Comparison of ENCODE assay signal across 2 cellular contexts in genomic region chr12:131539381-131539780, GRCh38.
TF ChIP-seq lines count a peak whose summit lies in the region.

No MANE protein-coding gene starts in this region.

TF ChIP-seq in HepG2, 621 proteins besides CTCF, POLR2A, EP300 and RAD21 (continued from another document):
- no peak for TF ChIP-seq SOX5 (CRISPR knock-in tag; IDR thresholded peaks at IDR 0.05; ENCODE audit: borderline replicate concordance)
- TF ChIP-seq RBM22 (optimal IDR thresholded peaks at IDR 0.05; ENCODE audit: low read length) = no peak
- TF ChIP-seq SOX6 (IDR thresholded peaks at IDR 0.05) = 0 out of 2 replicates have a peak, but pooled peaks have one; percentile 8
- TF ChIP-seq SOX6 (CRISPR knock-in tag; IDR thresholded peaks at IDR 0.05) = no peak
- TF ChIP-seq IKZF1 (IDR thresholded peaks at IDR 0.05) = peak; percentile 41; the same call in 1 of the 2 replicates
- peak; percentile 96 for TF ChIP-seq CREB1 (IDR thresholded peaks at IDR 0.05)
- TF ChIP-seq CREB1 (CRISPR knock-in tag; IDR thresholded peaks at IDR 0.05) = no peak

TF ChIP-seq in IMR-90, 13 proteins besides CTCF, POLR2A, EP300 and RAD21:
- no peak for TF ChIP-seq MXI1 (IDR thresholded peaks at IDR 0.05; ENCODE audit: borderline replicate concordance, low read depth, low read length)
- TF ChIP-seq SMC3 (IDR thresholded peaks at IDR 0.05; ENCODE audit: low read depth, low read length) = no peak
- no peak for TF ChIP-seq ELK1 (IDR thresholded peaks at IDR 0.05; ENCODE audit: borderline replicate concordance, low read depth, low read length)
- TF ChIP-seq BHLHE40 (IDR thresholded peaks at IDR 0.05; ENCODE audit: low read depth, low read length) = no peak
- TF ChIP-seq RFX5 (IDR thresholded peaks at IDR 0.05; ENCODE audit: low read depth, low read length) = no peak
- TF ChIP-seq FOS (IDR thresholded peaks at IDR 0.05; ENCODE audit: low read depth, low read length) = no peak
- TF ChIP-seq CEBPB (IDR thresholded peaks at IDR 0.05; ENCODE audit: low read depth, low read length) = no peak
- no peak for TF ChIP-seq USF2 (IDR thresholded peaks at IDR 0.05; ENCODE audit: low read depth, low read length)
- no peak for TF ChIP-seq RCOR1 (IDR thresholded peaks at IDR 0.05; ENCODE audit: insufficient replicate concordance, low read length)
- TF ChIP-seq MAZ (IDR thresholded peaks at IDR 0.05; ENCODE audit: borderline replicate concordance, low read depth, low read length) = no peak
- TF ChIP-seq CHD1 (IDR thresholded peaks at IDR 0.05; ENCODE audit: low read depth, low read length) = no peak
- no peak for TF ChIP-seq NFE2L2 (IDR thresholded peaks at IDR 0.05; ENCODE audit: low read depth, low read length)
- no peak for TF ChIP-seq MAFK (IDR thresholded peaks at IDR 0.05; ENCODE audit: low read depth, low read length)
